In genomic region chr14:21498540-21499526, GRCh38 we compare ENCODE assay signal across 8 cellular contexts. TPM values are rescaled to one million over a fixed set of nuclear protein-coding genes. Genes with fewer than 3 reads are reported as not detected.
DNase-seq lines count a peak whose midpoint lies in the region; ATAC-seq and TF ChIP-seq lines count a peak whose summit lies in the region.

No MANE protein-coding gene starts in this region.

- H3K4me3 ChIP-seq in AG09309 (ENCODE audit: control insufficient read depth, low read depth, low read length) = no peak overlapping the region
- no peak overlapping the region for H3K4me3 ChIP-seq in GM12865 (ENCODE audit: low read depth, low read length)
- no peak overlapping the region for H3K4me3 ChIP-seq in MM.1S (ENCODE audit: low read length)
- no peak overlapping the region for H3K4me3 ChIP-seq in mesenchymal stem cell (ENCODE audit: insufficient read depth in 1 of 2, low read depth in 1 of 2, low read length in 2 of 2)

- no peak overlapping the region for H3K23ac ChIP-seq in mesenchymal stem cell (ENCODE audit: low read length in 2 of 2)

- no peak overlapping the region for H3K4me2 ChIP-seq in MM.1S (ENCODE audit: low read depth, low read length)
- no peak overlapping the region for H3K4me2 ChIP-seq in mesenchymal stem cell (ENCODE audit: low read length, poor library complexity, severe bottlenecking)

- no peak overlapping the region for H4K91ac ChIP-seq in mesenchymal stem cell (ENCODE audit: low read length)

- H2AFZ ChIP-seq in MM.1S (ENCODE audit: low read length) = no peak overlapping the region
- H2AFZ ChIP-seq in mesenchymal stem cell (ENCODE audit: low read depth, low read length) = no peak overlapping the region

- no peak overlapping the region for H2AK5ac ChIP-seq in mesenchymal stem cell (ENCODE audit: low read length, severe bottlenecking)

- H2BK15ac ChIP-seq in mesenchymal stem cell (ENCODE audit: low read depth, poor library complexity, severe bottlenecking) = no peak overlapping the region

- TF ChIP-seq CTCF in AG09309 (IDR thresholded peaks at IDR 0.05; ENCODE audit: control insufficient read depth, insufficient read depth, low read depth, low read length, missing control alignments) = peak; percentile 44
- TF ChIP-seq CTCF in GM12865 (IDR thresholded peaks at IDR 0.05; ENCODE audit: insufficient read depth, low read depth, low read length, missing control alignments) = peak; percentile 41
- TF ChIP-seq CTCF in MM.1S (IDR thresholded peaks at IDR 0.05; ENCODE audit: low read length) = peak; percentile 34
- peak in 1 of 3 donors; percentile 17 for TF ChIP-seq CTCF in omental fat pad (IDR thresholded peaks at IDR 0.05)

- H3K9ac ChIP-seq in MM.1S (ENCODE audit: low read length) (no peak overlapping the region), mesenchymal stem cell (ENCODE audit: low read length) (peak overlapping the region; percentile 56)

- H3K14ac ChIP-seq in mesenchymal stem cell (ENCODE audit: low read length in 2 of 2) = no peak overlapping the region

- H4K8ac ChIP-seq in mesenchymal stem cell (ENCODE audit: low read length) = no peak overlapping the region

- no peaks in the 10 kb centered on the region for H3K9me2 ChIP-seq in MM.1S (replicated peaks; ENCODE audit: insufficient read depth, low read length)

- H3K9me3 ChIP-seq in MM.1S (replicated peaks; ENCODE audit: insufficient read depth, low read length) (no peaks in the 10 kb centered on the region), mesenchymal stem cell (ENCODE audit: control insufficient read depth, low read length) (no peaks in the 10 kb centered on the region)

- H3K27me3 ChIP-seq in MM.1S (replicated peaks; ENCODE audit: insufficient read depth, low read length) = no peaks in the 10 kb centered on the region
- H3K27me3 ChIP-seq in mesenchymal stem cell (ENCODE audit: control insufficient read depth in 1 of 2, insufficient read depth in 1 of 2, low read length in 2 of 2) = no peaks in the 10 kb centered on the region

- H4K20me1 ChIP-seq in MM.1S (ENCODE audit: insufficient read depth, low read length) = no peaks in the 10 kb centered on the region

- H3K4ac ChIP-seq in mesenchymal stem cell (ENCODE audit: low read depth in 1 of 2, low read length in 2 of 2) = no peak overlapping the region

- no peaks in the 10 kb centered on the region for H3K79me2 ChIP-seq in MM.1S (ENCODE audit: low read length)

- H2BK120ac ChIP-seq in mesenchymal stem cell (ENCODE audit: low read depth, low read length) = no peak overlapping the region

- H2BK12ac ChIP-seq in mesenchymal stem cell (ENCODE audit: low read length in 2 of 2) = no peak overlapping the region

- no peak overlapping the region for H3K18ac ChIP-seq in mesenchymal stem cell (ENCODE audit: low read depth in 1 of 2, low read length in 2 of 2)

- H3K27ac ChIP-seq in MM.1S (ENCODE audit: low read length) (no peak overlapping the region), mesenchymal stem cell (ENCODE audit: low read length, poor library complexity, severe bottlenecking) (peak overlapping the region; percentile 38)

- H3K4me1 ChIP-seq in MM.1S (ENCODE audit: low read length) (no peaks in the 10 kb centered on the region), mesenchymal stem cell (ENCODE audit: control insufficient read depth, insufficient read depth, low read depth, low read length) (peaks cover 4% of the 10 kb centered on the region)

- no peak for ATAC-seq in HG03520 (IDR thresholded peaks at IDR 0.05; ENCODE audit: unreplicated experiment)
- ATAC-seq in omental fat pad (ENCODE audit: low FRiP score) = no peak

- peaks cover 6% of the 10 kb centered on the region; the same call in 1 of the 2 replicates for H3F3A ChIP-seq in MM.1S (ENCODE audit: insufficient read depth, low read length)

- peaks cover 18% of the 10 kb centered on the region for H3K79me1 ChIP-seq in mesenchymal stem cell (replicated peaks; ENCODE audit: low read length, poor library complexity, severe bottlenecking)

- H2BK5ac ChIP-seq in mesenchymal stem cell (ENCODE audit: low read depth, low read length, poor library complexity, severe bottlenecking) = no peak overlapping the region

- H3K36me3 ChIP-seq in MM.1S (replicated peaks; ENCODE audit: insufficient read depth, low read length) (no peaks in the 10 kb centered on the region; the same call in 1 of the 2 replicates), mesenchymal stem cell (ENCODE audit: control insufficient read depth in 1 of 2, insufficient read depth in 2 of 2, low read depth in 1 of 2, low read length in 2 of 2) (peaks cover 26 to 94% of the 10 kb centered on the region in 2 experiments)

- WGBS in mesenchymal stem cell = 93% methylated on average over 4 of the region's 5 CpGs

- DNase-seq in AG09309 (ENCODE audit: low read depth) (no peak), GM12865 (ENCODE audit: low read depth) (peak; percentile 57), MM.1S (peak; percentile 27), SHP77 (lab: John Stamatoyannopoulos, UW) (peak; percentile 58 to 67), dedifferentiated amniotic fluid mesenchymal stem cell (ENCODE audit: extremely low spot score) (peak; percentile 44), mesenchymal stem cell (peak; percentile 66), omental fat pad (ENCODE audit: low spot score) (no peak)

RNA-seq across cellular contexts. Expression of gene METTL3, which starts 12.3 kb away (rescaled TPM):
- polyA plus RNA-seq in mesenchymal stem cell (2013, experiment 1 of 2) = 25.1 TPM
- 24.8 TPM for polyA plus RNA-seq in mesenchymal stem cell (2013, experiment 2 of 2)
- 10 to 100 TPM; 39.5 to 71.4 (median 47.4) TPM for total RNA-seq in omental fat pad

RNA-seq across cellular contexts. Expression of gene TOX4, which starts 21.8 kb away (rescaled TPM):
- 61.3 TPM for polyA plus RNA-seq in mesenchymal stem cell (2013, experiment 1 of 2)
- 60.5 TPM for polyA plus RNA-seq in mesenchymal stem cell (2013, experiment 2 of 2)
- 10 to 100 TPM; 37.8 to 79.6 (median 56.8) TPM for total RNA-seq in omental fat pad

RNA-seq across cellular contexts. Expression of gene RAB2B, which starts 22.1 kb away (rescaled TPM):
- polyA plus RNA-seq in mesenchymal stem cell (2013, experiment 1 of 2) = 21.3 TPM
- 20.2 TPM for polyA plus RNA-seq in mesenchymal stem cell (2013, experiment 2 of 2)
- total RNA-seq in omental fat pad = 10 to 100 TPM; 21.3 to 30.0 (median 25.6) TPM

RNA-seq across cellular contexts. Expression of gene SALL2, which starts 27.3 kb away (rescaled TPM):
- 11.8 TPM for polyA plus RNA-seq in mesenchymal stem cell (2013, experiment 1 of 2)
- 10.2 TPM for polyA plus RNA-seq in mesenchymal stem cell (2013, experiment 2 of 2)
- 1 to 10 TPM; 1.7 to 5.3 (median 3.9) TPM for total RNA-seq in omental fat pad

RNA-seq across cellular contexts. Expression of gene CHD8, which starts 42.9 kb away (rescaled TPM):
- 35.7 TPM for polyA plus RNA-seq in mesenchymal stem cell (2013, experiment 1 of 2)
- 31.6 TPM for polyA plus RNA-seq in mesenchymal stem cell (2013, experiment 2 of 2)
- total RNA-seq in omental fat pad = 10 to 100 TPM; 40.6 to 65.6 (median 54.7) TPM

Comparison
In these comparisons a context has a peak if more than half of its experiments do, and no peak if none do; other contexts are left out.
1. DNase-seq: peak in GM12865 (single experiment), MM.1S (single experiment), SHP77 (2 of 2), dedifferentiated amniotic fluid mesenchymal stem cell (single experiment) and mesenchymal stem cell (single experiment); none in AG09309 (single experiment) and omental fat pad (single experiment).